ENCODE assay signal across 1 cellular context in the genomic region with DNA sequence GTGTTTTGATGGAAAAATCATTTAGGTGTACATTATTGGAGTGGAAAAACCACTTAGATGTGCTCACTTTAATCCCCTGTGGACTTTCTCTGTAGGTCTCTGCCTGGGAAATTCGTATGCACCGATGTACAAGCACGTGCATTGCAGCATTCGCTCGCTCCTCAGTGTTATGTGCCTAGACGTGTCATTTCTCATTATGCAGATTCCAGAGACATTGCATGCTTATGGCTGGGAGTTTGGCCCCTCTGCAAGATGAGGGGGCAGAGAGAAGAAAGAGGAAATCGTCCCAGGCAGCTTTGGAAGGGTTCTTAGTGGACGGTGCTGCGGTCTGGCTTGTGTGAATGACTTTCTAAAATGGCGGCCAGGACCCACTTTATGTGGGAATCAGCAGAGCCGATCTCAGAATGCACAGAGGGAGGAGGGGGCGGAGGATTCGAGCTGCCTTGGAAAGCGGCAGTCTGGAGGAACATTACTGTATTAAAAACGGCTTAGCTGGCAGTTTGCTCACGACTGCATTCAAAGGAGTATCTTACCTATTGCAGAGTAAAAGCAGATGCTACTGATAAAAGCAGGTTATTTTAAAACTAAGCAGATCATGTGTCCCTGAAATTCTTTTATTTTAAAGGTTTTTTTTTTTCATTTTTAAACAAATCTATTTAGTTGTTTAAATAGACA.
A peak's percentile ranks its signal among the peaks of the same experiment; 100 is the strongest.
TF ChIP-seq lines count a peak whose summit lies in the region.

No MANE protein-coding gene starts in this region.

TF ChIP-seq in HepG2, 621 proteins besides CTCF, POLR2A, EP300 and RAD21 (continued from another document and continues in another):
- TF ChIP-seq KIAA2018 (CRISPR knock-in tag; IDR thresholded peaks at IDR 0.05; ENCODE audit: borderline replicate concordance) (no peak), HDAC1 (CRISPR knock-in tag; IDR thresholded peaks at IDR 0.05) (peak; percentile 29; the same call in 1 of the 2 replicates), RARG (CRISPR knock-in tag; IDR thresholded peaks at IDR 0.05; ENCODE audit: low read depth) (no peak), XRCC5 (optimal IDR thresholded peaks at IDR 0.05; ENCODE audit: low read length) (no peak), ZFAT (CRISPR knock-in tag; conservative IDR thresholded peaks at IDR 0.05) (no peak), SMYD3 (CRISPR knock-in tag; IDR thresholded peaks at IDR 0.05) (0 out of 2 replicates have a peak, but pooled peaks have one; percentile 39), HOMEZ (CRISPR knock-in tag; IDR thresholded peaks at IDR 0.05; ENCODE audit: low read depth) (no peak), ZNF878 (CRISPR knock-in tag; IDR thresholded peaks at IDR 0.05) (no peak), ZNF382 (CRISPR knock-in tag; IDR thresholded peaks at IDR 0.05; ENCODE audit: borderline replicate concordance) (no peak), ZNF569 (CRISPR knock-in tag; IDR thresholded peaks at IDR 0.05; ENCODE audit: borderline replicate concordance) (no peak), REXO4 (CRISPR knock-in tag; IDR thresholded peaks at IDR 0.05; ENCODE audit: borderline replicate concordance) (no peak), PHF20 (CRISPR knock-in tag; IDR thresholded peaks at IDR 0.05) (no peak; the same call in none of the 2 replicates), ZNF484 (CRISPR knock-in tag; IDR thresholded peaks at IDR 0.05; ENCODE audit: borderline replicate concordance, low read depth) (no peak), KMT2B (CRISPR knock-in tag; IDR thresholded peaks at IDR 0.05) (peak; percentile 56; the same call in 1 of the 2 replicates), ZNF503 (CRISPR knock-in tag; IDR thresholded peaks at IDR 0.05) (no peak), YY1 (IDR thresholded peaks at IDR 0.05; ENCODE audit: insufficient read depth, insufficient replicate concordance, low read depth, low read length) (peak; percentile 90), ZNF709 (CRISPR knock-in tag; IDR thresholded peaks at IDR 0.05) (no peak), ZBTB7B (CRISPR knock-in tag; IDR thresholded peaks at IDR 0.05) (0 out of 2 replicates have a peak, but pooled peaks have one; percentile 10), ZFP82 (CRISPR knock-in tag; IDR thresholded peaks at IDR 0.05; ENCODE audit: borderline replicate concordance) (no peak), KMT2A (CRISPR knock-in tag; IDR thresholded peaks at IDR 0.05) (no peak), ZNF3 (CRISPR knock-in tag; IDR thresholded peaks at IDR 0.05) (no peak), CREBL2 (CRISPR knock-in tag; IDR thresholded peaks at IDR 0.05; ENCODE audit: borderline replicate concordance) (no peak), ZNF652 (CRISPR knock-in tag; IDR thresholded peaks at IDR 0.05; ENCODE audit: borderline replicate concordance, low read depth) (no peak), MTERF4 (CRISPR knock-in tag; IDR thresholded peaks at IDR 0.05) (no peak), HIVEP1 (CRISPR knock-in tag; IDR thresholded peaks at IDR 0.05) (no peak), EEA1 (CRISPR knock-in tag; IDR thresholded peaks at IDR 0.05; ENCODE audit: borderline replicate concordance) (no peak), NFKBIZ (CRISPR knock-in tag; IDR thresholded peaks at IDR 0.05) (0 out of 2 replicates have a peak, but pooled peaks have one; percentile 11), TEF (CRISPR knock-in tag; IDR thresholded peaks at IDR 0.05) (no peak), AHR (CRISPR knock-in tag; IDR thresholded peaks at IDR 0.05) (0 out of 2 replicates have a peak, but pooled peaks have one; percentile 31), PTBP1 (IDR thresholded peaks at IDR 0.05; ENCODE audit: low read depth, low read length, poor library complexity, severe bottlenecking) (no peak), TCF7 (IDR thresholded peaks at IDR 0.05; ENCODE audit: low read depth) (no peak), ZNF724P (CRISPR knock-in tag; IDR thresholded peaks at IDR 0.05; ENCODE audit: borderline replicate concordance) (no peak), ZNF414 (CRISPR knock-in tag; IDR thresholded peaks at IDR 0.05) (peak; percentile 6; the same call in 1 of the 2 replicates), CENPBD1 (CRISPR knock-in tag; IDR thresholded peaks at IDR 0.05; ENCODE audit: borderline replicate concordance, low read depth) (no peak), ZSCAN12 (CRISPR knock-in tag; IDR thresholded peaks at IDR 0.05) (no peak), ZNF883 (CRISPR knock-in tag; IDR thresholded peaks at IDR 0.05; ENCODE audit: not compliant biosample characterization) (no peak), PBX2 (CRISPR knock-in tag; IDR thresholded peaks at IDR 0.05) (no peak), BHLHE40 (IDR thresholded peaks at IDR 0.05; ENCODE audit: low read length) (peak; percentile 64), ZNF326 (CRISPR knock-in tag; IDR thresholded peaks at IDR 0.05; ENCODE audit: borderline replicate concordance) (no peak), LCORL (IDR thresholded peaks at IDR 0.05) (no peak), LCORL (CRISPR knock-in tag; IDR thresholded peaks at IDR 0.05) (no peak)
- TF ChIP-seq, protein P1, sequence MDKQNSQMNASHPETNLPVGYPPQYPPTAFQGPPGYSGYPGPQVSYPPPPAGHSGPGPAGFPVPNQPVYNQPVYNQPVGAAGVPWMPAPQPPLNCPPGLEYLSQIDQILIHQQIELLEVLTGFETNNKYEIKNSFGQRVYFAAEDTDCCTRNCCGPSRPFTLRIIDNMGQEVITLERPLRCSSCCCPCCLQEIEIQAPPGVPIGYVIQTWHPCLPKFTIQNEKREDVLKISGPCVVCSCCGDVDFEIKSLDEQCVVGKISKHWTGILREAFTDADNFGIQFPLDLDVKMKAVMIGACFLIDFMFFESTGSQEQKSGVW (CRISPR knock-in tag; IDR thresholded peaks at IDR 0.05; ENCODE audit: borderline replicate concordance) = no peak
- TF ChIP-seq, protein P2, sequence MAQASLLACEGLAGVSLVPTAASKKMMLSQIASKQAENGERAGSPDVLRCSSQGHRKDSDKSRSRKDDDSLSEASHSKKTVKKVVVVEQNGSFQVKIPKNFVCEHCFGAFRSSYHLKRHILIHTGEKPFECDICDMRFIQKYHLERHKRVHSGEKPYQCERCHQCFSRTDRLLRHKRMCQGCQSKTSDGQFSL (CRISPR knock-in tag; IDR thresholded peaks at IDR 0.05) = no peak
- TF ChIP-seq, protein P3, sequence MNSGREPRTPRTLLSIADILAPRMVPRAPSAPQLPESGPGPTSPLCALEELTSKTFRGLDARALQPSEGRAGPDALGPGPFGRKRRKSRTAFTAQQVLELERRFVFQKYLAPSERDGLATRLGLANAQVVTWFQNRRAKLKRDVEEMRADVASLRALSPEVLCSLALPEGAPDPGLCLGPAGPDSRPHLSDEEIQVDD (CRISPR knock-in tag; IDR thresholded peaks at IDR 0.05; ENCODE audit: borderline replicate concordance) = no peak
